In genomic region chr20:51119914-51120313, GRCh38 we compare ENCODE assay signal across 27 cellular contexts.
"Had no signal": no experiment of that assay in that cellular context is flagged by ENCODE, and none has a peak within 500 bp of the region (broad histone marks: within the 10 kb centered on the region; RNA-seq: fewer than 3 reads in every experiment).

No MANE protein-coding gene starts in this region.

- H3K4me1 ChIP-seq: ascending aorta had no signal

- H3K36me3 Mint-ChIP-seq: activated naive CD4-positive, alpha-beta T cell treated with anti-CD3 and anti-CD28 coated beads, Interleukin-2, amount 50 U/mL, for 24 hours; brain; WTC11 had no signal

- H3K36me3 ChIP-seq: ascending aorta had no signal

- ATAC-seq: activated CD8-positive, alpha-beta T cell treated with anti-CD3 and anti-CD28 coated beads, Interleukin-2, amount 10 ng/mL, durations not matched to agents 7 days and 5 days; Panc1; WTC11 had no signal

- H3K4me3 ChIP-seq: ascending aorta had no signal

- H3K27ac ChIP-seq: ascending aorta had no signal

- H3K9me3 Mint-ChIP-seq: activated naive CD4-positive, alpha-beta T cell treated with anti-CD3 and anti-CD28 coated beads, Interleukin-2, amount 50 U/mL, for 24 hours; T-helper 1 cell treated with Interleukin-12 subunit alpha and Interleukin-12 subunit beta and Interleukin-4 antibody, amounts not matched to agents 30 μg/mL and 1 μg/mL, for 36 hours; WTC11 had no signal

- H3K9me3 ChIP-seq: ascending aorta had no signal

- H3K27me3 ChIP-seq: ascending aorta had no signal

- H3K27ac Mint-ChIP-seq: activated CD8-positive, alpha-beta T cell treated with anti-CD3 and anti-CD28 coated beads, Interleukin-2, amount 10 ng/mL, durations not matched to agents 7 days and 5 days; activated naive CD4-positive, alpha-beta T cell treated with anti-CD3 and anti-CD28 coated beads, Interleukin-2, amount 50 U/mL, for 24 hours; T-helper 1 cell treated with Interleukin-12 subunit alpha and Interleukin-12 subunit beta and Interleukin-4 antibody, amounts not matched to agents 30 μg/mL and 1 μg/mL, for 36 hours; WTC11 had no signal

- DNase-seq: activated CD4-positive, alpha-beta T cell treated with anti-CD3 and anti-CD28 coated beads for 48 hours; activated CD4-positive, alpha-beta T cell treated with anti-CD3 and anti-CD28 coated beads, Interleukin-2, amount 50 U/mL, for 4 hours; activated CD4-positive, CD25-positive, alpha-beta regulatory T cell treated with anti-CD3 and anti-CD28 coated beads, Interleukin-2, amount 50 U/mL, for 72 hours; activated CD8-positive, alpha-beta memory T cell treated with anti-CD3 and anti-CD28 coated beads, Interleukin-2, amount 50 U/mL, for 48 hours; activated CD8-positive, alpha-beta T cell treated with anti-CD3 and anti-CD28 coated beads, Interleukin-2, amount 10 ng/mL, durations not matched to agents 7 days and 5 days; activated T-cell treated with anti-CD3 and anti-CD28 coated beads, Interleukin-2, amount 50 U/mL, for 1 hour; amniotic stem cell; Karpas-422; MM.1S; NCI-H1105; NCI-H1436; NCI-H1694 treated with DMSO at 0.1 percent for 48 hours; NCI-H2029 treated with DMSO at 0.1 percent for 48 hours; NCI-H345; NCI-H510A; NCI-H526 treated with DMSO at 0.1 percent for 48 hours; NCI-H82; NK-92 treated with Interleukin-12 subunit alpha and Interleukin-12 subunit beta, amount 100 ng/mL, for 24 hours; OCI-M1; Right ventricle myocardium superior; RPMI8226 had no signal

- H3K4me3 Mint-ChIP-seq: activated CD8-positive, alpha-beta T cell treated with anti-CD3 and anti-CD28 coated beads, Interleukin-2, amount 10 ng/mL, durations not matched to agents 7 days and 5 days; activated naive CD4-positive, alpha-beta T cell treated with anti-CD3 and anti-CD28 coated beads, Interleukin-2, amount 50 U/mL, for 24 hours; brain; T-helper 1 cell treated with Interleukin-12 subunit alpha and Interleukin-12 subunit beta and Interleukin-4 antibody, amounts not matched to agents 30 μg/mL and 1 μg/mL, for 36 hours; WTC11 had no signal
